In genomic region chr6:15464211-15464725, GRCh38 we compare ENCODE assay signal across 8 cellular contexts.
A peak's percentile ranks its signal among the peaks of the same experiment; 100 is the strongest.
DNase-seq lines count a peak whose midpoint lies in the region; ATAC-seq, FAIRE-seq and TF ChIP-seq lines count a peak whose summit lies in the region.

No MANE protein-coding gene starts in this region.

- peak; percentile 13 to 36 for DNase-seq in A549 (ENCODE audit: low read depth in 1 of 2, low spot score in 1 of 2)
- DNase-seq in T follicular helper cell (ENCODE audit: low read depth), result peak; percentile 49
- peak; percentile 53 for DNase-seq in activated naive CD8-positive, alpha-beta T cell treated with anti-CD3 and anti-CD28 coated beads, Interleukin-2, amount 10 ng/mL, durations not matched to agents 7 days and 5 days
- DNase-seq in right lobe of liver, result peak in 1 of 3 donors; percentile 60
- peak in 5 of 6 experiments; percentile 12 to 44 (median 36) for DNase-seq in stimulated activated naive CD4-positive, alpha-beta T cell (lab: John Stamatoyannopoulos, UW)
- DNase-seq in NCI-H774 (lab: John Stamatoyannopoulos, UW), result no peak
- DNase-seq in NCI-H345 treated with DMSO at 0.1 percent for 48 hours (lab: John Stamatoyannopoulos, UW; ENCODE audit: unreplicated experiment), result no peak

- no peaks in the 10 kb centered on the region for H3K9me3 Mint-ChIP-seq in activated naive CD8-positive, alpha-beta T cell treated with anti-CD3 and anti-CD28 coated beads, Interleukin-2, amount 10 ng/mL, durations not matched to agents 7 days and 5 days

- no peak overlapping the region for H3K27ac Mint-ChIP-seq in activated naive CD8-positive, alpha-beta T cell treated with anti-CD3 and anti-CD28 coated beads, Interleukin-2, amount 10 ng/mL, durations not matched to agents 7 days and 5 days

- H3K27ac ChIP-seq in A549 (no peak overlapping the region), right lobe of liver (no peak overlapping the region)

- intact Hi-C loops in right lobe of liver (cut with DNase I), result no loop called here

- FAIRE-seq in A549 (lab: Jason Lieb, UNC), result no peak

- 60% methylated on average over 4 of the region's 5 CpGs for WGBS in A549 (ENCODE audit: missing lambda C conversion rate)
- 75% methylated on average over 4 of the region's 5 CpGs for WGBS in right lobe of liver (ENCODE audit: insufficient coverage, low coverage, low lambda C conversion rate, missing lambda C conversion rate)

- peak; percentile 68 to 81; a peak in 4 of 6 replicates for ATAC-seq in A549
- ATAC-seq in GM18867 (IDR thresholded peaks at IDR 0.05; ENCODE audit: unreplicated experiment), result peak; percentile 59
- peak; percentile 66 for ATAC-seq in activated naive CD8-positive, alpha-beta T cell treated with anti-CD3 and anti-CD28 coated beads, Interleukin-2, amount 10 ng/mL, durations not matched to agents 7 days and 5 days (ENCODE audit: low read depth)
- ATAC-seq in right lobe of liver, result peak; percentile 76 to 85 (median 82)

- CTCF ChIA-PET in A549 (lab: Yijun Ruan, JAX), result interaction anchor here (0.7 to 1.4 kb wide), 4 partner anchors 12 to 141 kb away, joined by 4 to 6 read pairs (median 4); no protein-coding TSS in a partner anchor

- TF ChIP-seq RAD21 in A549 (conservative IDR thresholded peaks at IDR 0.05 in 1 of 2, IDR thresholded peaks at IDR 0.05 in 1 of 2), result 0 out of 5 replicates have a peak, but pooled peaks of 1 of the 2 experiments have one; percentile 25

- H3K4me1 ChIP-seq in A549 (no peaks in the 10 kb centered on the region), right lobe of liver (peaks cover 0 to 15% (median 3%) of the 10 kb centered on the region in 4 donors)

- POLR2A ChIA-PET in A549 (lab: Yijun Ruan, JAX), result no interaction called here
- POLR2A ChIA-PET in activated naive CD8-positive, alpha-beta T cell treated with anti-CD3 and anti-CD28 coated beads, Interleukin-2, amount 10 ng/mL, durations not matched to agents 7 days and 5 days (lab: Charles Lee), result no interaction called here

- H3K27me3 Mint-ChIP-seq in activated naive CD8-positive, alpha-beta T cell treated with anti-CD3 and anti-CD28 coated beads, Interleukin-2, amount 10 ng/mL, durations not matched to agents 7 days and 5 days, result no peaks in the 10 kb centered on the region

- no peak overlapping the region for H3K4me3 Mint-ChIP-seq in activated naive CD8-positive, alpha-beta T cell treated with anti-CD3 and anti-CD28 coated beads, Interleukin-2, amount 10 ng/mL, durations not matched to agents 7 days and 5 days

- no peak for TF ChIP-seq EP300 in A549 (IDR thresholded peaks at IDR 0.05)

- H3K4me3 ChIP-seq in A549, result no peak overlapping the region
- no peak overlapping the region for H3K4me3 ChIP-seq in right lobe of liver

- peaks cover 25% of the 10 kb centered on the region for H3K4me1 Mint-ChIP-seq in activated naive CD8-positive, alpha-beta T cell treated with anti-CD3 and anti-CD28 coated beads, Interleukin-2, amount 10 ng/mL, durations not matched to agents 7 days and 5 days

- peaks cover 19% of the 10 kb centered on the region for H3K36me3 Mint-ChIP-seq in activated naive CD8-positive, alpha-beta T cell treated with anti-CD3 and anti-CD28 coated beads, Interleukin-2, amount 10 ng/mL, durations not matched to agents 7 days and 5 days

- H3K36me3 ChIP-seq in right lobe of liver, result peaks cover 0 to 6% (median 0%) of the 10 kb centered on the region in 4 donors

- no peaks in the 10 kb centered on the region for H3K27me3 ChIP-seq in right lobe of liver

- TF ChIP-seq POLR2A in A549 (IDR thresholded peaks at IDR 0.05; ENCODE audit: low read length) (no peak), right lobe of liver (IDR thresholded peaks at IDR 0.05) (no peak)

- TF ChIP-seq CTCF in A549 (IDR thresholded peaks at IDR 0.05) (peak; percentile 47), right lobe of liver (IDR thresholded peaks at IDR 0.05) (peak; percentile 41 to 76 (median 68))

- no peak overlapping the region for H3K4me2 ChIP-seq in A549

- H3K9me3 ChIP-seq in A549, result no peaks in the 10 kb centered on the region
- no peaks in the 10 kb centered on the region for H3K9me3 ChIP-seq in right lobe of liver

TF ChIP-seq in A549, 52 proteins besides CTCF, POLR2A, EP300 and RAD21:
- TF ChIP-seq TFCP2L1 (CRISPR knock-in tag; IDR thresholded peaks at IDR 0.05), result no peak
- 0 out of 3 replicates have a peak, but pooled peaks have one; percentile 28 for TF ChIP-seq SMC3 (IDR thresholded peaks at IDR 0.05)

Comparison
In these comparisons a context has a peak if more than half of its experiments do, and no peak if none do; other contexts are left out.
1. DNase-seq: peak in A549 (2 of 2), T follicular helper cell (single experiment), activated naive CD8-positive, alpha-beta T cell treated with anti-CD3 and anti-CD28 coated beads, Interleukin-2, amount 10 ng/mL, durations not matched to agents 7 days and 5 days (single experiment) and stimulated activated naive CD4-positive, alpha-beta T cell (5 of 6); none in NCI-H774 (single experiment) and NCI-H345 treated with DMSO at 0.1 percent for 48 hours (single experiment).
2. Peak in every context shown above with its lines, with median percentiles within 50 percentile points of each other: ATAC-seq.